ENCODE assay signal across 10 cellular contexts in genomic region chr10:3119796-3120459, GRCh38. TPM values are rescaled to one million over a fixed set of nuclear protein-coding genes. Genes with fewer than 3 reads are reported as not detected.
A peak's percentile ranks its signal among the peaks of the same experiment; 100 is the strongest.
DNase-seq lines count a peak whose midpoint lies in the region; ATAC-seq and TF ChIP-seq lines count a peak whose summit lies in the region.
"Had no signal": no experiment of that assay in that cellular context is flagged by ENCODE, and none has a peak within 500 bp of the region (broad histone marks: within the 10 kb centered on the region; RNA-seq: fewer than 3 reads in every experiment).

No MANE protein-coding gene starts in this region.

- H3K27ac ChIP-seq in RWPE2 (ENCODE audit: poor library complexity, severe bottlenecking) (no peak overlapping the region), tibial artery (peak overlapping the region in 1 of 2 donors; percentile 59)
- H3K27ac ChIP-seq: parathyroid adenoma, SK-N-MC had no signal

- ATAC-seq in RWPE2 (ENCODE audit: low read depth) (peak; percentile 23; the same call in 1 of the 3 replicates), HG03095 (IDR thresholded peaks at IDR 0.05; ENCODE audit: unreplicated experiment) (no peak), GM18868 (IDR thresholded peaks at IDR 0.05; ENCODE audit: unreplicated experiment) (no peak)

- peak; percentile 38 for DNase-seq in activated CD4-positive, alpha-beta T cell treated with anti-CD3 and anti-CD28 coated beads for 48 hours
- no peak for DNase-seq in activated CD4-positive, alpha-beta T cell treated with anti-CD3 and anti-CD28 coated beads, Interleukin-2, amount 50 U/mL, for 1 hour
- no peak for DNase-seq in RWPE2 (ENCODE audit: low spot score)
- peak; percentile 34 for DNase-seq in fibroblast of villous mesenchyme (ENCODE audit: low read depth)
- peak in 1 of 2 donors; percentile 83 for DNase-seq in tibial artery
- DNase-seq in NCI-H2107 treated with DMSO at 0.1 percent for 48 hours (lab: John Stamatoyannopoulos, UW; ENCODE audit: unreplicated experiment): no peak

- TF ChIP-seq CTCF in RWPE2 (IDR thresholded peaks at IDR 0.05; ENCODE audit: poor library complexity, severe bottlenecking) (peak; percentile 52), fibroblast of villous mesenchyme (IDR thresholded peaks at IDR 0.05; ENCODE audit: insufficient read depth, low read depth, low read length) (peak; percentile 70), tibial artery (IDR thresholded peaks at IDR 0.05) (peak; percentile 31 to 32)

- H3K27me3 ChIP-seq in RWPE2 (ENCODE audit: insufficient read depth, poor library complexity, severe bottlenecking) (no peaks in the 10 kb centered on the region), tibial artery (no peaks in the 10 kb centered on the region)

- intact Hi-C loops in tibial artery (cut with DNase I; ENCODE audit: low total_unique reads): no loop called here

- H3K36me3 ChIP-seq in RWPE2 (ENCODE audit: low read depth) (peaks cover 83% of the 10 kb centered on the region), tibial artery (peaks cover 55 to 84% (median 69%) of the 10 kb centered on the region in 3 donors)

- H3K4me1 ChIP-seq in RWPE2 (ENCODE audit: insufficient read depth, poor library complexity, severe bottlenecking) (no peaks in the 10 kb centered on the region), tibial artery (peaks cover 0 to 3% (median 0%) of the 10 kb centered on the region in 4 donors)
- H3K4me1 ChIP-seq: parathyroid adenoma had no signal

- H3K4me3 ChIP-seq in RWPE2 (ENCODE audit: severe bottlenecking) (no peak overlapping the region), fibroblast of villous mesenchyme (ENCODE audit: low read depth, low read length) (no peak overlapping the region), tibial artery (no peak overlapping the region)
- H3K4me3 ChIP-seq: SK-N-MC had no signal

- H3K9me3 ChIP-seq in RWPE2 (ENCODE audit: severe bottlenecking) (no peaks in the 10 kb centered on the region), tibial artery (no peaks in the 10 kb centered on the region)

RNA-seq across cellular contexts. Expression of gene PFKP, which starts 52.6 kb away (rescaled TPM):
- total RNA-seq in fibroblast of villous mesenchyme: 120 and 145 TPM in 2 replicates

RNA-seq across cellular contexts. Expression of gene PITRM1, which starts 52.7 kb away (rescaled TPM):
- 84.6 and 88.3 TPM in 2 replicates for total RNA-seq in fibroblast of villous mesenchyme

Comparison
In these comparisons a context has a peak if more than half of its experiments do, and no peak if none do; other contexts are left out.
1. DNase-seq: peak in activated CD4-positive, alpha-beta T cell treated with anti-CD3 and anti-CD28 coated beads for 48 hours (single experiment) and fibroblast of villous mesenchyme (single experiment); none in activated CD4-positive, alpha-beta T cell treated with anti-CD3 and anti-CD28 coated beads, Interleukin-2, amount 50 U/mL, for 1 hour (single experiment), RWPE2 (single experiment) and NCI-H2107 treated with DMSO at 0.1 percent for 48 hours (single experiment).
2. Peak in every context shown above with its lines, with median percentiles within 50 percentile points of each other: CTCF ChIP-seq.